ENCODE assay signal across 7 cellular contexts in genomic region chr7:56032578-56032977, GRCh38. TPM values are rescaled to one million over a fixed set of nuclear protein-coding genes. Genes with fewer than 3 reads are reported as not detected.
DNase-seq lines count a peak whose midpoint lies in the region; ATAC-seq and TF ChIP-seq lines count a peak whose summit lies in the region.
"Not testable (repeated sequence)": the region's sequence is repeated elsewhere in the genome, so short reads cannot be mapped to it uniquely, and the experiment has no call there.

No MANE protein-coding gene starts in this region.

- BruUV-seq in Caco-2 (replicated peaks; lab: Mats Ljungman, UMichigan), result not testable (repeated sequence)

- peak overlapping the region; percentile 80 for H3K4me3 ChIP-seq in Caco-2 (ENCODE audit: low read depth, low read length)
- peak overlapping the region; percentile 65 for H3K4me3 ChIP-seq in NB4 (ENCODE audit: low read depth, low read length)

- H3K27ac ChIP-seq in VCaP, result peak overlapping the region; percentile 91

- H3K9me3 ChIP-seq in Caco-2, result not testable (repeated sequence)

- not testable (repeated sequence) for DNase-seq in Caco-2; NB4 (ENCODE audit: low read depth); activated T-helper 2 cell treated with anti-CD3 and anti-CD28 coated beads, Interferon-gamma antibody, Interleukin-2, Interleukin-4, amounts not matched to agents 10 μg/mL and 5 μg/mL and 100 μg/mL, durations not matched to agents 14 hours and 24 hours and 36 hours (ENCODE audit: low spot score); central memory CD8-positive, alpha-beta T cell (ENCODE audit: low spot score in 2 of 2); immature natural killer cell; osteocyte (ENCODE audit: extremely low spot score, unreplicated experiment)

- CTCF ChIA-PET in Caco-2 (lab: Charles Lee), result interaction anchor here (2.7 kb wide), 1 partner anchor 42 kb away, joined by 8 read pairs; no protein-coding TSS in a partner anchor

- H3K27me3 ChIP-seq in Caco-2 (replicated peaks; ENCODE audit: control insufficient read depth, insufficient read depth, low read length), result not testable (repeated sequence)

- not testable (repeated sequence) for TF ChIP-seq CTCF in Caco-2 (IDR thresholded peaks at IDR 0.05; ENCODE audit: insufficient read depth in 1 of 2, low read depth in 1 of 2, low read length in 1 of 2, severe bottlenecking in 1 of 2, unreplicated experiment in 1 of 2); NB4 (IDR thresholded peaks at IDR 0.05; ENCODE audit: low read depth, low read length); VCaP (conservative IDR thresholded peaks at IDR 0.05); osteocyte (IDR thresholded peaks at IDR 0.05)

- H3K4me3 Mint-ChIP-seq in Caco-2 (ENCODE audit: unreplicated experiment) (peak overlapping the region; percentile 85), immature natural killer cell (peak overlapping the region in 4 of 5 donors; percentile 13 to 64 (median 34)), osteocyte (ENCODE audit: unreplicated experiment) (peak overlapping the region; percentile 62)
- H3K4me3 Mint-ChIP-seq in activated T-helper 2 cell treated with anti-CD3 and anti-CD28 coated beads, Interferon-gamma antibody, Interleukin-2, Interleukin-4, amounts not matched to agents 10 μg/mL and 5 μg/mL and 100 μg/mL, durations not matched to agents 14 hours and 24 hours and 36 hours (ENCODE audit: low read depth), result peak overlapping the region; percentile 33
- H3K4me3 Mint-ChIP-seq in central memory CD8-positive, alpha-beta T cell, result peak overlapping the region; percentile 86

- not testable (repeated sequence) for H3K36me3 ChIP-seq in Caco-2 (ENCODE audit: control insufficient read depth, insufficient read depth, low read length)

- POLR2A ChIA-PET in Caco-2 (lab: Charles Lee), result interaction anchor here (0.7 to 2.3 kb wide), 2 partner anchors 19 to 21 kb away, joined by 6 to 79 read pairs; partner anchors contain the start of genes CCT6A and PSPH

- H3K27ac Mint-ChIP-seq in Caco-2 (ENCODE audit: unreplicated experiment), result peak overlapping the region; percentile 76
- H3K27ac Mint-ChIP-seq in activated T-helper 2 cell treated with anti-CD3 and anti-CD28 coated beads, Interferon-gamma antibody, Interleukin-2, Interleukin-4, amounts not matched to agents 10 μg/mL and 5 μg/mL and 100 μg/mL, durations not matched to agents 14 hours and 24 hours and 36 hours; central memory CD8-positive, alpha-beta T cell (ENCODE audit: low read depth); immature natural killer cell; osteocyte (ENCODE audit: unreplicated experiment): not testable (repeated sequence)

- H3K27me3 Mint-ChIP-seq in Caco-2 (ENCODE audit: insufficient read depth, unreplicated experiment); activated T-helper 2 cell treated with anti-CD3 and anti-CD28 coated beads, Interferon-gamma antibody, Interleukin-2, Interleukin-4, amounts not matched to agents 10 μg/mL and 5 μg/mL and 100 μg/mL, durations not matched to agents 14 hours and 24 hours and 36 hours (ENCODE audit: low read depth); central memory CD8-positive, alpha-beta T cell; immature natural killer cell (ENCODE audit: low read depth in 3 of 3); osteocyte (ENCODE audit: unreplicated experiment): not testable (repeated sequence)

- not testable (repeated sequence) for ATAC-seq in central memory CD8-positive, alpha-beta T cell (replicated peaks; ENCODE audit: extremely low read depth, poor library complexity, severe bottlenecking)

- intact Hi-C loops in Caco-2 (cut with micrococcal nuclease; ENCODE audit: unreplicated experiment); activated T-helper 2 cell treated with anti-CD3 and anti-CD28 coated beads, Interferon-gamma antibody, Interleukin-2, Interleukin-4, amounts not matched to agents 10 μg/mL and 5 μg/mL and 100 μg/mL, durations not matched to agents 14 hours and 24 hours and 36 hours (cut with micrococcal nuclease): not testable (repeated sequence)

- TF ChIP-seq POLR2A in NB4 (IDR thresholded peaks at IDR 0.05; ENCODE audit: extremely low read depth, insufficient read length), result not testable (repeated sequence)

- H3K4me1 ChIP-seq in Caco-2, result peaks cover 39% of the 10 kb centered on the region

- not testable (repeated sequence) for H3K9me3 Mint-ChIP-seq in Caco-2 (ENCODE audit: unreplicated experiment); activated T-helper 2 cell treated with anti-CD3 and anti-CD28 coated beads, Interferon-gamma antibody, Interleukin-2, Interleukin-4, amounts not matched to agents 10 μg/mL and 5 μg/mL and 100 μg/mL, durations not matched to agents 14 hours and 24 hours and 36 hours; central memory CD8-positive, alpha-beta T cell; immature natural killer cell; osteocyte (ENCODE audit: unreplicated experiment)

- H3K4me1 Mint-ChIP-seq in Caco-2 (ENCODE audit: low read depth, unreplicated experiment) (peaks cover 24% of the 10 kb centered on the region), osteocyte (ENCODE audit: unreplicated experiment) (peaks cover 19% of the 10 kb centered on the region)
- peaks cover 12% of the 10 kb centered on the region for H3K4me1 Mint-ChIP-seq in activated T-helper 2 cell treated with anti-CD3 and anti-CD28 coated beads, Interferon-gamma antibody, Interleukin-2, Interleukin-4, amounts not matched to agents 10 μg/mL and 5 μg/mL and 100 μg/mL, durations not matched to agents 14 hours and 24 hours and 36 hours (ENCODE audit: low read depth)
- H3K4me1 Mint-ChIP-seq in central memory CD8-positive, alpha-beta T cell, result peaks cover 15% of the 10 kb centered on the region
- not testable (repeated sequence) for H3K4me1 Mint-ChIP-seq in immature natural killer cell

- H3K36me3 Mint-ChIP-seq in Caco-2 (ENCODE audit: insufficient read depth, unreplicated experiment), result peaks cover 63% of the 10 kb centered on the region
- peaks cover 21% of the 10 kb centered on the region for H3K36me3 Mint-ChIP-seq in activated T-helper 2 cell treated with anti-CD3 and anti-CD28 coated beads, Interferon-gamma antibody, Interleukin-2, Interleukin-4, amounts not matched to agents 10 μg/mL and 5 μg/mL and 100 μg/mL, durations not matched to agents 14 hours and 24 hours and 36 hours (ENCODE audit: low read depth)
- not testable (repeated sequence) for H3K36me3 Mint-ChIP-seq in central memory CD8-positive, alpha-beta T cell (ENCODE audit: insufficient read depth); immature natural killer cell; osteocyte (ENCODE audit: unreplicated experiment)

RNA-seq across cellular contexts. Expression of gene PSPH, which starts 18.7 kb away (rescaled TPM):
- total RNA-seq in Caco-2 (2022), result 107 and 111 TPM in 2 replicates
- total RNA-seq in activated T-helper 2 cell treated with anti-CD3 and anti-CD28 coated beads, Interferon-gamma antibody, Interleukin-2, Interleukin-4, amounts not matched to agents 10 μg/mL and 5 μg/mL and 100 μg/mL, durations not matched to agents 14 hours and 24 hours and 36 hours, result 18.4 and 20.8 TPM in 2 replicates
- 1 to 10 TPM; 3.2 to 6.8 (median 5.1) TPM for polyA plus RNA-seq in immature natural killer cell
- total RNA-seq in osteocyte, result 31.0 and 33.6 TPM in 2 replicates

RNA-seq across cellular contexts. Expression of gene CCT6A, which starts 19.0 kb away (rescaled TPM):
- total RNA-seq in Caco-2 (2022) (242 and 248 TPM in 2 replicates), osteocyte (107 and 109 TPM in 2 replicates)
- total RNA-seq in activated T-helper 2 cell treated with anti-CD3 and anti-CD28 coated beads, Interferon-gamma antibody, Interleukin-2, Interleukin-4, amounts not matched to agents 10 μg/mL and 5 μg/mL and 100 μg/mL, durations not matched to agents 14 hours and 24 hours and 36 hours, result 259 and 263 TPM in 2 replicates
- 10 to 100 TPM; 64.6 to 91.0 (median 77.6) TPM for polyA plus RNA-seq in immature natural killer cell

RNA-seq across cellular contexts. Expression of gene SUMF2, which starts 31.5 kb away (rescaled TPM):
- total RNA-seq in Caco-2 (2022) (150 and 172 TPM in 2 replicates), osteocyte (202 and 208 TPM in 2 replicates)
- 153 and 158 TPM in 2 replicates for total RNA-seq in activated T-helper 2 cell treated with anti-CD3 and anti-CD28 coated beads, Interferon-gamma antibody, Interleukin-2, Interleukin-4, amounts not matched to agents 10 μg/mL and 5 μg/mL and 100 μg/mL, durations not matched to agents 14 hours and 24 hours and 36 hours
- 100 to 1,000 TPM in 2 of 3 donors, 10 to 100 TPM in 1; 86.1 to 198 (median 188) TPM for polyA plus RNA-seq in immature natural killer cell

Comparison
In these comparisons a context has a peak if more than half of its experiments do, and no peak if none do; other contexts are left out.
1. H3K4me3 Mint-ChIP-seq: peak in every context shown above with its lines; median percentile 86 in central memory CD8-positive, alpha-beta T cell; 85 in Caco-2; 62 in osteocyte; 34 in immature natural killer cell; 33 in activated T-helper 2 cell treated with anti-CD3 and anti-CD28 coated beads, Interferon-gamma antibody, Interleukin-2, Interleukin-4, amounts not matched to agents 10 μg/mL and 5 μg/mL and 100 μg/mL, durations not matched to agents 14 hours and 24 hours and 36 hours.